ENCODE assay signal across 11 cellular contexts in the genomic region with DNA sequence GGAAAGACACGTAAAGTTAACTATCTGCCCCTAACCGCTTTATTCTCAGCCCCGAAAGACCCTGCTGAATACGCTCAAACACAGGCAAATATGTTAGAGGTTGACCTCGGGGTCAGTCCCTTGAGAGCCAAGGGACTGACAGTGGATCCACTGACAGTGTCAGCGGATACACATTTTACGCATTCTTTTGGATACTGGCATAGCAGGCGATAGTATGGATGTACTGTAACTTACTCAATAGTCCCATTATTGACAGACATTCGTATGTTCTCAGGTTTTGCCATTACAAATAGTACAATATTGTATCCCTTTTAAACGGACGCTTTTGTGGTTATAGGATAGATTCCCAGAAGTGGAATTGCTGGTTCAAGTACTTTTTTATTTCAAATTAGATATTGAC. TPM values are rescaled to one million over a fixed set of nuclear protein-coding genes. Genes with fewer than 3 reads are reported as not detected.
A peak's percentile ranks its signal among the peaks of the same experiment; 100 is the strongest.
DNase-seq lines count a peak whose midpoint lies in the region; ATAC-seq, FAIRE-seq and TF ChIP-seq lines count a peak whose summit lies in the region.
"Had no signal": no experiment of that assay in that cellular context is flagged by ENCODE, and none has a peak within 500 bp of the region (broad histone marks: within the 10 kb centered on the region; RNA-seq: fewer than 3 reads in every experiment).

No MANE protein-coding gene starts in this region.

- no peak overlapping the region for H3K4me3 ChIP-seq in A549
- H3K4me3 ChIP-seq in GM23248: no peak overlapping the region
- no peak overlapping the region for H3K4me3 ChIP-seq in PC-3 (ENCODE audit: low read length)

- peaks cover 4% of the 10 kb centered on the region for H3K27me3 Mint-ChIP-seq in osteocyte (ENCODE audit: unreplicated experiment)

- FAIRE-seq in A549 (lab: Jason Lieb, UNC): no peak

- H3K27ac ChIP-seq in A549: no peak overlapping the region
- H3K27ac ChIP-seq in GM23248: no peak overlapping the region
- H3K27ac ChIP-seq in PC-3 (ENCODE audit: low read length): no peak overlapping the region
- H3K27ac ChIP-seq: BLaER1, HL-60 had no signal

- CTCF ChIA-PET in A549 (lab: Yijun Ruan, JAX): interaction anchor here (0.6 to 18.9 kb wide), 42 partner anchors 13 to 748 kb away, joined by 3 to 512 read pairs (median 6); a partner anchor contains a TSS
- CTCF ChIA-PET in PC-3 (lab: Charles Lee): interaction anchor here (0.6 to 1.3 kb wide), 5 partner anchors 25 to 160 kb away, joined by 3 to 8 read pairs (median 3); no protein-coding TSS in a partner anchor

- no peaks in the 10 kb centered on the region for H3K36me3 Mint-ChIP-seq in osteocyte (ENCODE audit: unreplicated experiment)

- H3K27ac Mint-ChIP-seq in osteocyte (ENCODE audit: unreplicated experiment): no peak overlapping the region

- TF ChIP-seq CTCF in A549 (IDR thresholded peaks at IDR 0.05) (no peak), PC-3 (conservative IDR thresholded peaks at IDR 0.05; ENCODE audit: low read depth, low read length) (no peak), osteocyte (IDR thresholded peaks at IDR 0.05) (no peak)

- no peaks in the 10 kb centered on the region for H3K36me3 ChIP-seq in GM23248 (ENCODE audit: low read depth)
- H3K36me3 ChIP-seq in PC-3 (ENCODE audit: low read depth, low read length): no peaks in the 10 kb centered on the region
- H3K36me3 ChIP-seq: BLaER1 had no signal

- no peak for TF ChIP-seq POLR2A in A549 (IDR thresholded peaks at IDR 0.05; ENCODE audit: low read length)

- TF ChIP-seq EP300 in A549 (IDR thresholded peaks at IDR 0.05): no peak

- H3K79me2 ChIP-seq in GM23248 (ENCODE audit: insufficient read depth) (no peaks in the 10 kb centered on the region), PC-3 (ENCODE audit: low read length) (no peaks in the 10 kb centered on the region)

- POLR2A ChIA-PET in A549 (lab: Yijun Ruan, JAX): interaction anchor here (1.0 kb wide), 1 partner anchor 77 kb away, joined by 4 read pairs; no protein-coding TSS in a partner anchor
- POLR2A ChIA-PET in PC-3 (lab: Charles Lee; ENCODE audit: unreplicated experiment): no interaction called here

- 0 out of 2 replicates have a peak, but pooled peaks cover 5% of the 10 kb centered on the region for H3F3A ChIP-seq in GM23248 (ENCODE audit: insufficient read depth)
- H3F3A ChIP-seq in PC-3 (ENCODE audit: low read length, unreplicated experiment): no peaks in the 10 kb centered on the region

- H2AFZ ChIP-seq in GM23248 (peak overlapping the region; percentile 93), PC-3 (ENCODE audit: low read length) (peak overlapping the region; percentile 100; the same call in 1 of the 2 replicates)

- BruUV-seq in PC-3 (replicated peaks; lab: Mats Ljungman, UMichigan): no TSS peak

- WGBS in A549 (ENCODE audit: missing lambda C conversion rate): 55% methylated on average over 11 of the region's 11 CpGs
- WGBS in GM23248 (ENCODE audit: low coverage in 1 of 2, low lambda C conversion rate in 2 of 2, missing lambda C conversion rate in 2 of 2), 2 experiments: 62 to 65% methylated on average over 11 of the region's 11 CpGs

- H3K4me1 Mint-ChIP-seq in osteocyte (ENCODE audit: unreplicated experiment): peaks cover 16% of the 10 kb centered on the region

- no peaks in the 10 kb centered on the region for H3K9me2 ChIP-seq in GM23248 (ENCODE audit: insufficient read depth)
- H3K9me2 ChIP-seq in PC-3 (replicated peaks; ENCODE audit: low read length): no peaks in the 10 kb centered on the region

- intact Hi-C loops in PC-3 (cut with micrococcal nuclease): loop anchor here (2.0 to 10.0 kb wide), 3 partner anchors 86 to 294 kb away; no protein-coding TSS in a partner anchor

- no peaks in the 10 kb centered on the region for H3K9me3 ChIP-seq in A549
- no peaks in the 10 kb centered on the region for H3K9me3 ChIP-seq in GM23248 (ENCODE audit: low read depth)
- no peaks in the 10 kb centered on the region for H3K9me3 ChIP-seq in PC-3 (ENCODE audit: low read length)
- H3K9me3 ChIP-seq: BLaER1 had no signal

- H3K27me3 ChIP-seq in GM23248 (replicated peaks; ENCODE audit: insufficient read depth) (peaks cover 15% of the 10 kb centered on the region; the same call in 1 of the 2 replicates), PC-3 (ENCODE audit: low read length) (peaks cover 9% of the 10 kb centered on the region)
- H3K27me3 ChIP-seq: BLaER1 had no signal

- in situ Hi-C loops in GM23248 (cut with MboI): loop anchor here (10.0 kb wide), 1 partner anchor 74 kb away; no protein-coding TSS in a partner anchor

- H3K4me3 Mint-ChIP-seq in osteocyte (ENCODE audit: unreplicated experiment): no peak overlapping the region

- H3K9me3 Mint-ChIP-seq in osteocyte (ENCODE audit: unreplicated experiment): no peaks in the 10 kb centered on the region

- H3K4me2 ChIP-seq in A549: peak overlapping the region; percentile 71; the same call in 2 of the 3 replicates
- H3K4me2 ChIP-seq in GM23248 (ENCODE audit: unreplicated experiment): no peak overlapping the region
- H3K4me2 ChIP-seq in PC-3 (ENCODE audit: low read length): peak overlapping the region; percentile 96

- H4K20me1 ChIP-seq in GM23248 (ENCODE audit: insufficient read depth): no peaks in the 10 kb centered on the region
- H4K20me1 ChIP-seq in PC-3 (ENCODE audit: low read length): no peaks in the 10 kb centered on the region
- H4K20me1 ChIP-seq: BLaER1 had no signal

- peaks cover 13% of the 10 kb centered on the region; the same call in 2 of the 3 replicates for H3K4me1 ChIP-seq in A549
- peaks cover 4% of the 10 kb centered on the region; the same call in 1 of the 2 replicates for H3K4me1 ChIP-seq in GM23248 (ENCODE audit: insufficient read depth)
- H3K4me1 ChIP-seq in PC-3 (ENCODE audit: insufficient read depth, low read length): peaks cover 28% of the 10 kb centered on the region

- no peak for TF ChIP-seq RAD21 in A549 (conservative IDR thresholded peaks at IDR 0.05 in 1 of 2, IDR thresholded peaks at IDR 0.05 in 1 of 2)

- DNase-seq in A549 (ENCODE audit: low read depth in 1 of 2, low spot score in 1 of 2) (no peak), GM23248 (no peak), PC-3 (no peak), osteocyte (ENCODE audit: extremely low spot score, unreplicated experiment) (peak; percentile 15), NCI-H2107 treated with DMSO at 0.1 percent for 48 hours (lab: John Stamatoyannopoulos, UW; ENCODE audit: unreplicated experiment) (no peak), H4 (ENCODE audit: low spot score) (no peak), GM19240 (ENCODE audit: insufficient read length, low spot score) (no peak)

- ATAC-seq in A549 (no peak), PC-3 (no peak)

- H3K9ac ChIP-seq in GM23248 (no peak overlapping the region), PC-3 (ENCODE audit: low read length) (no peak overlapping the region)

TF ChIP-seq in A549, 52 proteins besides CTCF, POLR2A, EP300 and RAD21 (continues in another document):
- TF ChIP-seq MAFK (IDR thresholded peaks at IDR 0.05; ENCODE audit: partially characterized antibody) (no peak), RARB (CRISPR knock-in tag; IDR thresholded peaks at IDR 0.05) (no peak), JUNB (IDR thresholded peaks at IDR 0.05) (no peak)

RNA-seq across cellular contexts. Expression of a gene that starts 13.4 kb away (rescaled TPM):
- polyA plus RNA-seq in A549 (2011; rRNA removed) (1.9 and 3.2 TPM in 2 replicates), A549 (2017; fragmentation: RNase III; extraction: RNeasy Plus Mini Kit Qiagen cat#74134 plus additional on column Dnase treatment) (2.5 to 2.8 TPM (median 2.7 TPM) in 3 replicates), GM23248 (2016; fragmentation: Nextera tagmentation; extraction: Ambion mirVana) (0.60 TPM in 1 of 2 replicates, not detected in the other)
- polyA plus RNA-seq in A549 (2012; cell fraction: cytosol; rRNA removed): 2.1 and 2.2 TPM in 2 replicates
- polyA plus RNA-seq in A549 (2012; cell fraction: nucleus; rRNA removed): 25.8 and 27.3 TPM in 2 replicates
- polyA minus RNA-seq in A549 (2011; rRNA and poly(A)+ RNA removed): 0.58 and 3.0 TPM in 2 replicates
- not detected in 2 replicates for total RNA-seq in GM23248 (2014; rRNA removed; shearing (Covaris generic))
- total RNA-seq in PC-3 (2014; rRNA removed) (not detected in 2 replicates), osteocyte (6.3 and 6.5 TPM in 2 replicates)
- total RNA-seq in H4 (2014; rRNA removed; shearing (Covaris generic)): 0.33 and 0.45 TPM in 2 replicates
- total RNA-seq: MCF 10A had no signal

RNA-seq across cellular contexts. Expression of a gene that starts 29.3 kb away (rescaled TPM):
- polyA plus RNA-seq in A549 (2011; rRNA removed) (not detected in 2 replicates), A549 (2017; fragmentation: RNase III; extraction: RNeasy Plus Mini Kit Qiagen cat#74134 plus additional on column Dnase treatment) (not detected in 3 replicates), GM23248 (2016; fragmentation: Nextera tagmentation; extraction: Ambion mirVana) (0.65 and 1.2 TPM in 2 replicates)
- polyA plus RNA-seq in A549 (2012; cell fraction: cytosol; rRNA removed): 0.03 TPM in 1 of 2 replicates, not detected in the other
- polyA plus RNA-seq in A549 (2012; cell fraction: nucleus; rRNA removed): 0.17 and 0.37 TPM in 2 replicates
- not detected in 2 replicates for polyA minus RNA-seq in A549 (2011; rRNA and poly(A)+ RNA removed)
- total RNA-seq in GM23248 (2014; rRNA removed; shearing (Covaris generic)): not detected in 2 replicates
- total RNA-seq in PC-3 (2014; rRNA removed) (not detected in 2 replicates), osteocyte (1.9 and 2.7 TPM in 2 replicates)
- total RNA-seq in H4 (2014; rRNA removed; shearing (Covaris generic)): not detected in 2 replicates
- total RNA-seq: MCF 10A, RPMI7951 had no signal

RNA-seq across cellular contexts. Expression of a gene that starts 45.6 kb away (rescaled TPM):
- 87.1 and 109 TPM in 2 replicates for polyA plus RNA-seq in A549 (2011; rRNA removed)
- polyA plus RNA-seq in A549 (2012; cell fraction: cytosol; rRNA removed): 82.2 and 86.0 TPM in 2 replicates
- polyA plus RNA-seq in A549 (2012; cell fraction: nucleus; rRNA removed): 52.7 and 65.2 TPM in 2 replicates
- 71.3 to 76.3 TPM (median 73.6 TPM) in 3 replicates for polyA plus RNA-seq in A549 (2017; fragmentation: RNase III; extraction: RNeasy Plus Mini Kit Qiagen cat#74134 plus additional on column Dnase treatment)
- polyA minus RNA-seq in A549 (2011; rRNA and poly(A)+ RNA removed): 115 and 136 TPM in 2 replicates
- 46.9 and 64.1 TPM in 2 replicates for total RNA-seq in GM23248 (2014; rRNA removed; shearing (Covaris generic))
- 54.1 and 55.7 TPM in 2 replicates for polyA plus RNA-seq in GM23248 (2016; fragmentation: Nextera tagmentation; extraction: Ambion mirVana)
- 51.8 and 54.2 TPM in 2 replicates for total RNA-seq in PC-3 (2014; rRNA removed)
- total RNA-seq in osteocyte: 64.7 and 71.2 TPM in 2 replicates
- 45.2 and 51.0 TPM in 2 replicates for total RNA-seq in H4 (2014; rRNA removed; shearing (Covaris generic))

RNA-seq across cellular contexts. Expression of a gene that starts 48.7 kb away (rescaled TPM):
- polyA plus RNA-seq in A549 (2011; rRNA removed) (1.6 and 1.8 TPM in 2 replicates), A549 (2017; fragmentation: RNase III; extraction: RNeasy Plus Mini Kit Qiagen cat#74134 plus additional on column Dnase treatment) (2.1 to 3.6 TPM (median 3.3 TPM) in 3 replicates), GM23248 (2016; fragmentation: Nextera tagmentation; extraction: Ambion mirVana) (0.85 and 1.5 TPM in 2 replicates)
- 2.8 and 4.6 TPM in 2 replicates for polyA plus RNA-seq in A549 (2012; cell fraction: cytosol; rRNA removed)
- polyA plus RNA-seq in A549 (2012; cell fraction: nucleus; rRNA removed): 11.1 and 11.3 TPM in 2 replicates
- polyA minus RNA-seq in A549 (2011; rRNA and poly(A)+ RNA removed): 0.78 and 0.87 TPM in 2 replicates
- 1.1 and 2.0 TPM in 2 replicates for total RNA-seq in GM23248 (2014; rRNA removed; shearing (Covaris generic))
- total RNA-seq in PC-3 (2014; rRNA removed) (0.23 TPM in 1 of 2 replicates, not detected in the other), osteocyte (5.9 and 8.3 TPM in 2 replicates)
- 2.3 and 6.2 TPM in 2 replicates for total RNA-seq in H4 (2014; rRNA removed; shearing (Covaris generic))
- total RNA-seq: MCF 10A had no signal
